12 cellular contexts compared by ENCODE assay signal in genomic region chr7:132930881-132931280, GRCh38.
DNase-seq lines count a peak whose midpoint lies in the region; ATAC-seq and TF ChIP-seq lines count a peak whose summit lies in the region.
"Had no signal": no experiment of that assay in that cellular context is flagged by ENCODE, and none has a peak within 500 bp of the region (broad histone marks: within the 10 kb centered on the region; RNA-seq: fewer than 3 reads in every experiment).

No MANE protein-coding gene starts in this region.

- WGBS in mesendoderm (ENCODE audit: extremely low coverage, insufficient coverage, low lambda C conversion rate) = no CpG with 5 or more reads among the region's 4 CpGs
- WGBS in trophoblast cell (ENCODE audit: extremely low coverage, insufficient coverage, insufficient read length) = no CpG with 5 or more reads among the region's 4 CpGs

- no peak overlapping the region for H4K12ac ChIP-seq in trophoblast cell (ENCODE audit: low read depth, low read length)

- H3K9me3 ChIP-seq in trophoblast cell (ENCODE audit: insufficient read depth, low read depth, low read length) = no peaks in the 10 kb centered on the region
- H3K9me3 ChIP-seq: SJCRH30 had no signal

- H3K36me3 ChIP-seq in mesendoderm (ENCODE audit: control insufficient read depth, insufficient read depth, low read length) (no peaks in the 10 kb centered on the region), trophoblast cell (ENCODE audit: control insufficient read depth in 1 of 2, insufficient read depth in 2 of 2, low read length in 2 of 2) (no peaks in the 10 kb centered on the region)
- H3K36me3 ChIP-seq: SJCRH30 had no signal

- H3K79me1 ChIP-seq in mesendoderm (ENCODE audit: low read length) (peaks cover 4% of the 10 kb centered on the region), trophoblast cell (ENCODE audit: low read length) (no peaks in the 10 kb centered on the region)

- intact Hi-C loops in sciatic nerve (cut with DNase I) = no loop called here

- no peak overlapping the region for H2AFZ ChIP-seq in trophoblast cell (ENCODE audit: insufficient read depth, low read length, poor library complexity)

- ATAC-seq in sciatic nerve = no peak
- ATAC-seq in activated T-helper 17 cell treated with anti-CD3 and anti-CD28 coated beads, Interleukin-2, amount 50 U/mL, for 72 hours (replicated peaks) = no peak
- no peak for ATAC-seq in GM18502 (IDR thresholded peaks at IDR 0.05; ENCODE audit: poor library complexity, unreplicated experiment)

- H3K27ac ChIP-seq in mesendoderm (ENCODE audit: low read depth, low read length) = no peak overlapping the region
- H3K27ac ChIP-seq in trophoblast cell (ENCODE audit: low read depth, low read length) = no peak overlapping the region
- H3K27ac ChIP-seq: SJCRH30 had no signal

- H3K4me3 Mint-ChIP-seq in chondrocyte (ENCODE audit: unreplicated experiment) = no peak overlapping the region
- no peak overlapping the region for H3K4me3 Mint-ChIP-seq in activated T-helper 17 cell treated with anti-CD3 and anti-CD28 coated beads, Interleukin-2, amount 50 U/mL, for 72 hours
- H3K4me3 Mint-ChIP-seq: stimulated activated naive CD8-positive, alpha-beta T cell treated with anti-CD3 and anti-CD28 coated beads, Interleukin-15, Interleukin-2, amounts not matched to agents 100 ng/mL and 50 ng/mL, for 24 hours had no signal

- H4K91ac ChIP-seq in trophoblast cell (ENCODE audit: low read depth, low read length) = no peak overlapping the region

- H3K4ac ChIP-seq in mesendoderm (ENCODE audit: low read depth, low read length) (no peak overlapping the region), trophoblast cell (ENCODE audit: low read depth, low read length) (no peak overlapping the region)

- TF ChIP-seq CTCF in LNCAP (IDR thresholded peaks at IDR 0.05) (peak; percentile 63), chondrocyte (IDR thresholded peaks at IDR 0.05) (peak; percentile 70)

- no peak overlapping the region for H2BK12ac ChIP-seq in trophoblast cell (ENCODE audit: low read length)

- no peak overlapping the region for H2AK5ac ChIP-seq in mesendoderm (ENCODE audit: low read length)
- no peak overlapping the region for H2AK5ac ChIP-seq in trophoblast cell (ENCODE audit: low read length)

- DNase-seq in D341Med (ENCODE audit: low spot score) = peak; percentile 43
- no peak for DNase-seq in chondrocyte (ENCODE audit: low spot score)
- peak; percentile 75 for DNase-seq in mesendoderm
- no peak for DNase-seq in trophoblast cell
- no peak for DNase-seq in sciatic nerve (ENCODE audit: low spot score)
- DNase-seq: activated effector memory CD4-positive, alpha-beta T cell treated with Interleukin-2 at 50 U/mL for 16 hours; HCEC 1CT; SJCRH30 had no signal

- H4K5ac ChIP-seq in mesendoderm (ENCODE audit: low read length) = no peak overlapping the region

- peaks cover 2% of the 10 kb centered on the region for H3K36me3 Mint-ChIP-seq in chondrocyte (ENCODE audit: low read depth)
- peaks cover 26% of the 10 kb centered on the region for H3K36me3 Mint-ChIP-seq in activated T-helper 17 cell treated with anti-CD3 and anti-CD28 coated beads, Interleukin-2, amount 50 U/mL, for 72 hours (ENCODE audit: low read depth)

- no peaks in the 10 kb centered on the region for H3K4me1 Mint-ChIP-seq in chondrocyte (ENCODE audit: low read depth)
- no peaks in the 10 kb centered on the region for H3K4me1 Mint-ChIP-seq in activated T-helper 17 cell treated with anti-CD3 and anti-CD28 coated beads, Interleukin-2, amount 50 U/mL, for 72 hours

- H3K9me3 Mint-ChIP-seq in chondrocyte (ENCODE audit: low read depth) = peaks cover 5% of the 10 kb centered on the region
- H3K9me3 Mint-ChIP-seq in activated T-helper 17 cell treated with anti-CD3 and anti-CD28 coated beads, Interleukin-2, amount 50 U/mL, for 72 hours = no peaks in the 10 kb centered on the region

- no peak overlapping the region for H2BK15ac ChIP-seq in mesendoderm (replicated peaks; ENCODE audit: low read depth)

- H3K18ac ChIP-seq in mesendoderm (ENCODE audit: low read length) (no peak overlapping the region), trophoblast cell (ENCODE audit: low read length) (no peak overlapping the region)

- H3K4me1 ChIP-seq in mesendoderm (ENCODE audit: control insufficient read depth, low read depth, low read length) (peaks cover 6% of the 10 kb centered on the region), trophoblast cell (ENCODE audit: control insufficient read depth in 1 of 2, insufficient read depth in 2 of 2, low read length in 2 of 2) (no peaks in the 10 kb centered on the region)
- H3K4me1 ChIP-seq: SJCRH30 had no signal

- H3K4me2 ChIP-seq in mesendoderm (ENCODE audit: low read length) (no peak overlapping the region), trophoblast cell (ENCODE audit: low read length) (no peak overlapping the region)

- H3K27me3 Mint-ChIP-seq in chondrocyte (ENCODE audit: low read depth) = no peaks in the 10 kb centered on the region
- no peaks in the 10 kb centered on the region for H3K27me3 Mint-ChIP-seq in activated T-helper 17 cell treated with anti-CD3 and anti-CD28 coated beads, Interleukin-2, amount 50 U/mL, for 72 hours
- H3K27me3 Mint-ChIP-seq: stimulated activated naive CD8-positive, alpha-beta T cell treated with anti-CD3 and anti-CD28 coated beads, Interleukin-15, Interleukin-2, amounts not matched to agents 100 ng/mL and 50 ng/mL, for 24 hours had no signal

- H2BK5ac ChIP-seq in mesendoderm (ENCODE audit: low read length) (no peak overlapping the region), trophoblast cell (ENCODE audit: low read depth, low read length, poor library complexity) (no peak overlapping the region)

- no peak overlapping the region for H3K4me3 ChIP-seq in mesendoderm (ENCODE audit: low read length)
- H3K4me3 ChIP-seq in trophoblast cell (ENCODE audit: low read depth, low read length) = no peak overlapping the region
- H3K4me3 ChIP-seq: SJCRH30 had no signal

- H3K23ac ChIP-seq in mesendoderm (ENCODE audit: low read length) = no peak overlapping the region
- H3K23ac ChIP-seq in trophoblast cell (ENCODE audit: low read length) = no peak overlapping the region

- H3K9ac ChIP-seq in mesendoderm (ENCODE audit: low read length) (no peak overlapping the region), trophoblast cell (ENCODE audit: low read length) (no peak overlapping the region)

- no peak overlapping the region for H2BK120ac ChIP-seq in mesendoderm (ENCODE audit: low read depth, low read length)
- H2BK120ac ChIP-seq in trophoblast cell (ENCODE audit: insufficient read depth, low read length, poor library complexity) = no peak overlapping the region

- no peak overlapping the region for H3K14ac ChIP-seq in trophoblast cell (ENCODE audit: low read length)

- no peak overlapping the region for H4K8ac ChIP-seq in mesendoderm (ENCODE audit: low read depth, low read length)
- no peak overlapping the region for H4K8ac ChIP-seq in trophoblast cell (ENCODE audit: low read depth, low read length)

- no peak overlapping the region for H3K27ac Mint-ChIP-seq in chondrocyte (ENCODE audit: unreplicated experiment)
- no peak overlapping the region for H3K27ac Mint-ChIP-seq in activated T-helper 17 cell treated with anti-CD3 and anti-CD28 coated beads, Interleukin-2, amount 50 U/mL, for 72 hours
- H3K27ac Mint-ChIP-seq: stimulated activated naive CD8-positive, alpha-beta T cell treated with anti-CD3 and anti-CD28 coated beads, Interleukin-15, Interleukin-2, amounts not matched to agents 100 ng/mL and 50 ng/mL, for 24 hours had no signal

- H3K79me2 ChIP-seq in mesendoderm (ENCODE audit: control insufficient read depth, insufficient read depth, low read length) = no peaks in the 10 kb centered on the region
- H3K79me2 ChIP-seq in trophoblast cell (ENCODE audit: control insufficient read depth, insufficient read depth, low read length, poor library complexity) = no peaks in the 10 kb centered on the region

- H3K56ac ChIP-seq in mesendoderm (ENCODE audit: low read length) = no peak overlapping the region

- no peaks in the 10 kb centered on the region for H3K27me3 ChIP-seq in mesendoderm (ENCODE audit: insufficient read depth, low read length, poor library complexity)
- no peaks in the 10 kb centered on the region for H3K27me3 ChIP-seq in trophoblast cell (ENCODE audit: insufficient read depth, low read length)
- H3K27me3 ChIP-seq: SJCRH30 had no signal

Comparison
In these comparisons a context has a peak if more than half of its experiments do, and no peak if none do; other contexts are left out.
1. DNase-seq: peak in D341Med (single experiment) and mesendoderm (single experiment); none in chondrocyte (single experiment), trophoblast cell (0 of 2) and sciatic nerve (single experiment).